ENCODE assay signal across 10 cellular contexts in the genomic region with DNA sequence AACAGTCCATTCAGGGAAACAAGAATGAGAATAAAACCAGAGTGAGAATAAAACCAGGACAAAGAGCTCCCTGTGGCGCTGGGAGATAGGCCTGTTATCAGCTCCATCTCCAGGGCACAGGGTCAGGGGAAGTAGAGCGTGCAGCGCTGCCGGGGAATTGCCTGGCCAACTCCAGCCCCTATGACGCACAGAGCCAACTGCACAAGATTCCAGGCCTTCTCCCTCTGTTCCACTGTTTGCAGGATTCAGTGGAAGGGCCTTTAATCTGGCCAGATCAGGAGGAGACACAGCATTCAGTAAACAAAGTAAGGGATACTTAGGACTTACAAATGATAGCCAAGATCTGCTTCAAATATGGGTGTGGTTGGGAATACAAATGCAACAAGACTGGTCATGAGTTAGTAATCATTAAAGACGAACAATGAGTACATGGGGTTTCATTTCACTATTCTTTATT. TPM values are rescaled to one million over a fixed set of nuclear protein-coding genes. Genes with fewer than 3 reads are reported as not detected.
DNase-seq lines count a peak whose midpoint lies in the region; ATAC-seq, FAIRE-seq and TF ChIP-seq lines count a peak whose summit lies in the region.
"Had no signal": no experiment of that assay in that cellular context is flagged by ENCODE, and none has a peak within 500 bp of the region (broad histone marks: within the 10 kb centered on the region; RNA-seq: fewer than 3 reads in every experiment).

No MANE protein-coding gene starts in this region.

- H3K9ac ChIP-seq in K562 (ENCODE audit: insufficient read depth in 1 of 2, low read depth in 2 of 2, low read length in 2 of 2) (no peak overlapping the region), skeletal muscle satellite cell (ENCODE audit: low read depth, low read length) (peak overlapping the region; percentile 59)

- 2% methylated on average over 6 of the region's 6 CpGs for WGBS in K562 (ENCODE audit: insufficient coverage, low coverage, missing lambda C conversion rate)
- 27% methylated on average over 6 of the region's 6 CpGs for WGBS in hepatocyte (ENCODE audit: low lambda C conversion rate, missing lambda C conversion rate)

- DNase-seq in H4 (ENCODE audit: low spot score) (peak; percentile 52), K562 (ENCODE audit: extremely low read depth in 1 of 4, low spot score in 3 of 4) (peak; percentile 12 to 36 (median 20)), hepatocyte (ENCODE audit: low spot score) (peak; percentile 83), SIG-M5 treated with dmso at 0.1 percent for 504 hours (lab: John Stamatoyannopoulos, UW; ENCODE audit: unreplicated experiment) (no peak)
- no peak for DNase-seq in activated naive CD8-positive, alpha-beta T cell treated with anti-CD3 and anti-CD28 coated beads, Interleukin-2, amount 50 U/mL, for 24 hours
- DNase-seq in stimulated activated naive CD8-positive, alpha-beta T cell treated with anti-CD3 and anti-CD28 coated beads, Interleukin-15, amount 100 ng/mL, for 72 hours = no peak
- DNase-seq: MV-4-11; stimulated activated CD4-positive, alpha-beta T cell treated with anti-CD3 and anti-CD28 coated beads, Interleukin-15, amount 100 ng/mL, for 24 hours had no signal

- no peak for TF ChIP-seq POLR2A in K562 (conservative IDR thresholded peaks at IDR 0.05)

- no peak for FAIRE-seq in K562 (lab: Jason Lieb, UNC)

- H3K27ac ChIP-seq in K562 (ENCODE audit: extremely low read depth, low read depth, low read length) = no peak overlapping the region
- peak overlapping the region; percentile 98 for H3K27ac ChIP-seq in hepatocyte

- H3K27ac Mint-ChIP-seq in activated naive CD8-positive, alpha-beta T cell treated with anti-CD3 and anti-CD28 coated beads, Interleukin-2, amount 50 U/mL, for 24 hours = no peak overlapping the region
- no peak overlapping the region for H3K27ac Mint-ChIP-seq in stimulated activated naive CD8-positive, alpha-beta T cell treated with anti-CD3 and anti-CD28 coated beads, Interleukin-15, amount 100 ng/mL, for 72 hours

- no peaks in the 10 kb centered on the region for H3K9me1 ChIP-seq in K562 (ENCODE audit: control insufficient read depth, insufficient read depth, low read length)

- H3K4me1 Mint-ChIP-seq in activated naive CD8-positive, alpha-beta T cell treated with anti-CD3 and anti-CD28 coated beads, Interleukin-2, amount 50 U/mL, for 24 hours = peaks cover 14% of the 10 kb centered on the region
- H3K4me1 Mint-ChIP-seq in stimulated activated naive CD8-positive, alpha-beta T cell treated with anti-CD3 and anti-CD28 coated beads, Interleukin-15, amount 100 ng/mL, for 72 hours = peaks cover 20% of the 10 kb centered on the region

- H3K4me1 ChIP-seq in K562 (replicated peaks in 1 of 2; ENCODE audit: control insufficient read depth in 2 of 2, insufficient read depth in 2 of 2, low read length in 2 of 2) (peaks cover 0 to 12% of the 10 kb centered on the region in 2 experiments; a peak in 3 of 5 replicates), hepatocyte (ENCODE audit: insufficient read depth) (peaks cover 47% of the 10 kb centered on the region), skeletal muscle satellite cell (ENCODE audit: control insufficient read depth, insufficient read depth, low read length) (peaks cover 61% of the 10 kb centered on the region)

- peaks cover 20% of the 10 kb centered on the region for H3K27me3 Mint-ChIP-seq in activated naive CD8-positive, alpha-beta T cell treated with anti-CD3 and anti-CD28 coated beads, Interleukin-2, amount 50 U/mL, for 24 hours
- H3K27me3 Mint-ChIP-seq in stimulated activated naive CD8-positive, alpha-beta T cell treated with anti-CD3 and anti-CD28 coated beads, Interleukin-15, amount 100 ng/mL, for 72 hours = peaks cover 36% of the 10 kb centered on the region

- no peak for TF ChIP-seq RAD21 in K562 (CRISPR knock-in tag; conservative IDR thresholded peaks at IDR 0.05 in 1 of 2, IDR thresholded peaks at IDR 0.05 in 1 of 2)

- H3K36me3 Mint-ChIP-seq in activated naive CD8-positive, alpha-beta T cell treated with anti-CD3 and anti-CD28 coated beads, Interleukin-2, amount 50 U/mL, for 24 hours (ENCODE audit: low read depth) = no peaks in the 10 kb centered on the region

- ATAC-seq in K562 (peak; percentile 43; the same call in 2 of the 3 replicates), GM19035 (IDR thresholded peaks at IDR 0.05; ENCODE audit: unreplicated experiment) (no peak)
- no peak for ATAC-seq in activated naive CD8-positive, alpha-beta T cell treated with anti-CD3 and anti-CD28 coated beads, Interleukin-2, amount 50 U/mL, for 24 hours
- no peak for ATAC-seq in stimulated activated naive CD8-positive, alpha-beta T cell treated with anti-CD3 and anti-CD28 coated beads, Interleukin-15, amount 100 ng/mL, for 72 hours

- TF ChIP-seq EP300 in K562 (IDR thresholded peaks at IDR 0.05; ENCODE audit: low read length) = peak; percentile 29; the same call in 1 of the 2 replicates

- H3K27me3 ChIP-seq in K562 (ENCODE audit: control insufficient read depth in 2 of 2, insufficient read depth in 2 of 2, low read length in 2 of 2) = no peaks in the 10 kb centered on the region
- H3K27me3 ChIP-seq in hepatocyte = no peaks in the 10 kb centered on the region
- H3K27me3 ChIP-seq in skeletal muscle satellite cell (ENCODE audit: control insufficient read depth, insufficient read depth, low read length) = no peaks in the 10 kb centered on the region

- intact Hi-C loops in K562 (cut with micrococcal nuclease) = loop anchor here (10.0 kb wide), 1 partner anchor 47 kb away; a partner anchor contains a TSS

- H3K9me2 ChIP-seq in hepatocyte (replicated peaks; ENCODE audit: insufficient read depth) = no peaks in the 10 kb centered on the region

- H2AFZ ChIP-seq in K562 (ENCODE audit: low read depth, low read length) (no peak overlapping the region), hepatocyte (no peak overlapping the region)

- CTCF ChIA-PET in K562 (lab: Yijun Ruan, JAX; ENCODE audit: low intra/inter-chr PET ratio) = no interaction called here

- no peaks in the 10 kb centered on the region for H3K79me2 ChIP-seq in K562 (ENCODE audit: control insufficient read depth, insufficient read depth, low read length)
- peaks cover 13% of the 10 kb centered on the region for H3K79me2 ChIP-seq in hepatocyte

- H3K9me3 Mint-ChIP-seq in activated naive CD8-positive, alpha-beta T cell treated with anti-CD3 and anti-CD28 coated beads, Interleukin-2, amount 50 U/mL, for 24 hours = no peaks in the 10 kb centered on the region
- no peaks in the 10 kb centered on the region for H3K9me3 Mint-ChIP-seq in stimulated activated naive CD8-positive, alpha-beta T cell treated with anti-CD3 and anti-CD28 coated beads, Interleukin-15, amount 100 ng/mL, for 72 hours

- H4K20me1 ChIP-seq in K562 (replicated peaks; ENCODE audit: control insufficient read depth, insufficient read depth, low read length) (no peaks in the 10 kb centered on the region), hepatocyte (ENCODE audit: insufficient read depth, poor library complexity, severe bottlenecking) (no peaks in the 10 kb centered on the region)

- POLR2A ChIA-PET in K562 (lab: Yijun Ruan, JAX) = no interaction called here

- no peak overlapping the region for H3K4me3 ChIP-seq in K562
- H3K4me3 ChIP-seq in hepatocyte = no peak overlapping the region
- no peak overlapping the region for H3K4me3 ChIP-seq in skeletal muscle satellite cell (ENCODE audit: low read length)

- BruUV-seq in K562 (replicated peaks; lab: Mats Ljungman, UMichigan) = no TSS peak

- H3K4me2 ChIP-seq in K562 (ENCODE audit: insufficient read depth, low read length) (no peak overlapping the region), hepatocyte (peak overlapping the region; percentile 37), skeletal muscle satellite cell (ENCODE audit: low read length) (peak overlapping the region; percentile 46)

- H3K36me3 ChIP-seq in K562 (ENCODE audit: control insufficient read depth, insufficient read depth, low read length) (no peaks in the 10 kb centered on the region; the same call in 2 of the 3 replicates), hepatocyte (replicated peaks; ENCODE audit: insufficient read depth, low read depth) (no peaks in the 10 kb centered on the region), skeletal muscle satellite cell (ENCODE audit: insufficient read depth, low read length) (peaks cover 45% of the 10 kb centered on the region)

- H3K4me3 Mint-ChIP-seq in activated naive CD8-positive, alpha-beta T cell treated with anti-CD3 and anti-CD28 coated beads, Interleukin-2, amount 50 U/mL, for 24 hours = no peak overlapping the region
- H3K4me3 Mint-ChIP-seq in stimulated activated naive CD8-positive, alpha-beta T cell treated with anti-CD3 and anti-CD28 coated beads, Interleukin-15, amount 100 ng/mL, for 72 hours = no peak overlapping the region

- TF ChIP-seq CTCF in K562 (IDR thresholded peaks at IDR 0.05 in 2 of 3, conservative IDR thresholded peaks at IDR 0.05 in 1 of 3; ENCODE audit: insufficient read depth in 2 of 3, low read depth in 1 of 3, low read length in 3 of 3) (no peak), hepatocyte (IDR thresholded peaks at IDR 0.05; ENCODE audit: poor library complexity) (no peak)

- in situ Hi-C loops in K562 (cut with MboI) = no loop called here

- H3K9me3 ChIP-seq in K562 (replicated peaks; ENCODE audit: control insufficient read depth, insufficient read depth, low read depth, low read length) (no peaks in the 10 kb centered on the region), hepatocyte (ENCODE audit: low read depth) (no peaks in the 10 kb centered on the region), skeletal muscle satellite cell (replicated peaks; ENCODE audit: low read length) (no peaks in the 10 kb centered on the region)

RNA-seq across cellular contexts. Expression of a gene that starts 49.4 kb away (rescaled TPM):
- total RNA-seq in H4 (2014; rRNA removed; shearing (Covaris generic)) = 189 and 223 TPM in 2 replicates
- total RNA-seq in K562 (2011; cell fraction: chromatin; rRNA removed; ENCODE audit: low replicate concordance) = 44.6 and 111 TPM in 2 replicates
- total RNA-seq in K562 (2011; cell fraction: nucleolus; rRNA removed) = 156 and 174 TPM in 2 replicates
- 97.9 and 116 TPM in 2 replicates for total RNA-seq in K562 (2011; cell fraction: nucleoplasm; rRNA removed)
- total RNA-seq in K562 (2014; rRNA removed) (16.2 and 23.0 TPM in 2 replicates), K562 (2014; rRNA removed; fragmentation: Illumina TruSeq; extraction: Trizol) (5.0 and 7.3 TPM in 2 replicates), K562 (2015; rRNA removed; fragmentation: Illumina TruSeq; extraction: Trizol) (2.1 and 2.6 TPM in 2 replicates), K562 (2021) (17.3 and 23.4 TPM in 2 replicates), hepatocyte (97.0 and 109 TPM in 2 replicates)
- polyA plus RNA-seq in K562 (2011; rRNA removed) (32.7 and 46.8 TPM in 2 replicates), K562 (2014; fragmentation: Illumina TruSeq; extraction: Trizol) (9.9 and 13.4 TPM in 2 replicates), K562 (2014; fragmentation: Nextera tagmentation; extraction: Ambion mirVana) (1 to 10 TPM; 1.7 to 2.3 TPM), K562 (2014; rRNA removed) (13.6 and 16.4 TPM in 2 replicates), hepatocyte (103 and 113 TPM in 2 replicates)
- polyA plus RNA-seq in K562 (2011; cell fraction: cytosol; rRNA removed) = 32.7 and 54.9 TPM in 2 replicates
- polyA plus RNA-seq in K562 (2011; cell fraction: nucleus; rRNA removed) = 27.1 and 62.6 TPM in 2 replicates
- polyA plus RNA-seq in K562 (2012) = 14.7 and 25.7 TPM in 2 replicates
- 21.7 and 62.1 TPM in 2 replicates for polyA minus RNA-seq in K562 (2011; rRNA and poly(A)+ RNA removed)
- 25.3 and 52.3 TPM in 2 replicates for polyA minus RNA-seq in K562 (2011; cell fraction: cytosol; rRNA and poly(A)+ RNA removed)
- polyA minus RNA-seq in K562 (2011; cell fraction: nucleus; rRNA and poly(A)+ RNA removed) = 20.0 and 20.7 TPM in 2 replicates
- 157 and 167 TPM in 2 replicates for total RNA-seq in skeletal muscle satellite cell (2012; rRNA removed)

Comparison
In these comparisons a context has a peak if more than half of its experiments do, and no peak if none do; other contexts are left out.
1. DNase-seq: peak in H4 (single experiment), K562 (4 of 4) and hepatocyte (single experiment); none in SIG-M5 treated with dmso at 0.1 percent for 504 hours (single experiment), activated naive CD8-positive, alpha-beta T cell treated with anti-CD3 and anti-CD28 coated beads, Interleukin-2, amount 50 U/mL, for 24 hours (single experiment) and stimulated activated naive CD8-positive, alpha-beta T cell treated with anti-CD3 and anti-CD28 coated beads, Interleukin-15, amount 100 ng/mL, for 72 hours (0 of 2).